14 cellular contexts compared by ENCODE assay signal in genomic region chr3:27639271-27639670, GRCh38.
DNase-seq lines count a peak whose midpoint lies in the region; ATAC-seq and TF ChIP-seq lines count a peak whose summit lies in the region.
"Had no signal": no experiment of that assay in that cellular context is flagged by ENCODE, and none has a peak within 500 bp of the region (broad histone marks: within the 10 kb centered on the region; RNA-seq: fewer than 3 reads in every experiment).

No MANE protein-coding gene starts in this region.

- intact Hi-C loops in posterior vena cava (cut with DNase I), result loop anchor here in 1 of 2 donors (5.0 kb wide), 1 partner anchor 1182 kb away; no protein-coding TSS in a partner anchor

- peak overlapping the region; percentile 92 for H3K27ac Mint-ChIP-seq in activated naive CD8-positive, alpha-beta T cell treated with anti-CD3 and anti-CD28 coated beads, Interleukin-2, amount 10 ng/mL, durations not matched to agents 7 days and 5 days
- peak overlapping the region; percentile 60 for H3K27ac Mint-ChIP-seq in stimulated activated naive CD8-positive, alpha-beta T cell treated with anti-CD3 and anti-CD28 coated beads, Interleukin-15, Interleukin-2, amounts not matched to agents 100 ng/mL and 50 ng/mL, for 24 hours
- no peak overlapping the region for H3K27ac Mint-ChIP-seq in chondrocyte (ENCODE audit: unreplicated experiment)

- DNase-seq in activated gamma-delta T cell treated with Interleukin-2 at 50 U/mL for 16 hours (peak; percentile 14), activated gamma-delta T cell (lab: John Stamatoyannopoulos, UW) (no peak), NOMO-1 treated with DMSO at 0.1 percent for 48 hours (lab: John Stamatoyannopoulos, UW; ENCODE audit: unreplicated experiment) (peak; percentile 70), chondrocyte (ENCODE audit: low spot score) (no peak), posterior vena cava (ENCODE audit: low spot score) (no peak), NCI-H510A treated with DMSO at 0.1 percent for 48 hours (lab: John Stamatoyannopoulos, UW) (no peak)
- no peak for DNase-seq in activated naive CD8-positive, alpha-beta T cell treated with anti-CD3 and anti-CD28 coated beads, Interleukin-2, amount 10 ng/mL, durations not matched to agents 7 days and 5 days
- DNase-seq: activated CD4-positive, CD25-positive, alpha-beta regulatory T cell treated with anti-CD3 and anti-CD28 coated beads, Interleukin-2, amount 50 U/mL, for 72 hours; amygdala; DMS79 treated with DMSO at 0.1 percent for 48 hours; NCI-H1417; NCI-H510A; SJCRH30 had no signal

- POLR2A ChIA-PET in activated naive CD8-positive, alpha-beta T cell treated with anti-CD3 and anti-CD28 coated beads, Interleukin-2, amount 10 ng/mL, durations not matched to agents 7 days and 5 days (lab: Charles Lee), result no interaction called here

- no peak for TF ChIP-seq CTCF in chondrocyte (IDR thresholded peaks at IDR 0.05)

- H3K27me3 Mint-ChIP-seq in activated naive CD8-positive, alpha-beta T cell treated with anti-CD3 and anti-CD28 coated beads, Interleukin-2, amount 10 ng/mL, durations not matched to agents 7 days and 5 days, result peaks cover 7% of the 10 kb centered on the region
- no peaks in the 10 kb centered on the region for H3K27me3 Mint-ChIP-seq in stimulated activated naive CD8-positive, alpha-beta T cell treated with anti-CD3 and anti-CD28 coated beads, Interleukin-15, Interleukin-2, amounts not matched to agents 100 ng/mL and 50 ng/mL, for 24 hours
- no peaks in the 10 kb centered on the region for H3K27me3 Mint-ChIP-seq in chondrocyte (ENCODE audit: low read depth)

- H3K9me3 Mint-ChIP-seq in activated naive CD8-positive, alpha-beta T cell treated with anti-CD3 and anti-CD28 coated beads, Interleukin-2, amount 10 ng/mL, durations not matched to agents 7 days and 5 days, result peaks cover 3% of the 10 kb centered on the region
- no peaks in the 10 kb centered on the region for H3K9me3 Mint-ChIP-seq in stimulated activated naive CD8-positive, alpha-beta T cell treated with anti-CD3 and anti-CD28 coated beads, Interleukin-15, Interleukin-2, amounts not matched to agents 100 ng/mL and 50 ng/mL, for 24 hours
- H3K9me3 Mint-ChIP-seq in chondrocyte (ENCODE audit: low read depth), result no peaks in the 10 kb centered on the region

- peaks cover 11% of the 10 kb centered on the region for H3K4me1 Mint-ChIP-seq in activated naive CD8-positive, alpha-beta T cell treated with anti-CD3 and anti-CD28 coated beads, Interleukin-2, amount 10 ng/mL, durations not matched to agents 7 days and 5 days
- H3K4me1 Mint-ChIP-seq in stimulated activated naive CD8-positive, alpha-beta T cell treated with anti-CD3 and anti-CD28 coated beads, Interleukin-15, Interleukin-2, amounts not matched to agents 100 ng/mL and 50 ng/mL, for 24 hours (ENCODE audit: low read depth), result peaks cover 13% of the 10 kb centered on the region
- H3K4me1 Mint-ChIP-seq in chondrocyte (ENCODE audit: low read depth), result peaks cover 32% of the 10 kb centered on the region

- H3K36me3 Mint-ChIP-seq in activated naive CD8-positive, alpha-beta T cell treated with anti-CD3 and anti-CD28 coated beads, Interleukin-2, amount 10 ng/mL, durations not matched to agents 7 days and 5 days, result peaks cover 5% of the 10 kb centered on the region
- no peaks in the 10 kb centered on the region for H3K36me3 Mint-ChIP-seq in stimulated activated naive CD8-positive, alpha-beta T cell treated with anti-CD3 and anti-CD28 coated beads, Interleukin-15, Interleukin-2, amounts not matched to agents 100 ng/mL and 50 ng/mL, for 24 hours (ENCODE audit: low read depth)
- no peaks in the 10 kb centered on the region for H3K36me3 Mint-ChIP-seq in chondrocyte (ENCODE audit: low read depth)

- peak; percentile 100 for ATAC-seq in activated naive CD8-positive, alpha-beta T cell treated with anti-CD3 and anti-CD28 coated beads, Interleukin-2, amount 10 ng/mL, durations not matched to agents 7 days and 5 days (ENCODE audit: low read depth)

- H3K4me3 Mint-ChIP-seq in activated naive CD8-positive, alpha-beta T cell treated with anti-CD3 and anti-CD28 coated beads, Interleukin-2, amount 10 ng/mL, durations not matched to agents 7 days and 5 days, result peak overlapping the region; percentile 64
- H3K4me3 Mint-ChIP-seq in stimulated activated naive CD8-positive, alpha-beta T cell treated with anti-CD3 and anti-CD28 coated beads, Interleukin-15, Interleukin-2, amounts not matched to agents 100 ng/mL and 50 ng/mL, for 24 hours, result no peak overlapping the region
- H3K4me3 Mint-ChIP-seq in chondrocyte (ENCODE audit: unreplicated experiment), result no peak overlapping the region

Comparison
In these comparisons a context has a peak if more than half of its experiments do, and no peak if none do; other contexts are left out.
1. DNase-seq: peak in activated gamma-delta T cell treated with Interleukin-2 at 50 U/mL for 16 hours (single experiment) and NOMO-1 treated with DMSO at 0.1 percent for 48 hours (single experiment); none in activated gamma-delta T cell (single experiment), activated naive CD8-positive, alpha-beta T cell treated with anti-CD3 and anti-CD28 coated beads, Interleukin-2, amount 10 ng/mL, durations not matched to agents 7 days and 5 days (single experiment), chondrocyte (single experiment), posterior vena cava (single experiment) and NCI-H510A treated with DMSO at 0.1 percent for 48 hours (single experiment).